In the genomic region with DNA sequence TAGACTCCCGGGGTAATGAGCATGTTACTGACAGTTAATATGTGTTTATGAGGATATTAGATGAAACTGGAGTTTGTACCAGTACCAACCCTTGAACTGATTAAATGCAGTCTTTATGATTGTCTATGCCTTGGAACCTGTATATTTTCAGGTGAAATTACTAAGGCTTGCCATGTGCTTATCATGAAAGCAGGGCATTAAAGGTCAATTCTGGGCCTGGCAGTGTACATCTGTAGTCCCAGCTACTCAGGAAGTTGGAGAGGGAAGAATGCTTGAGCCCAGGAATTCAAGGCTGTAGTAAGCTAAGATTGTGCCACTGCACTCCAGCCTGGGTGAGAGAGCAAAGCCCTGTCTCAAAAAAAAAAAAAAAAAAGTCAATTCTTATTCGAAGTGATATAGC, we compare ENCODE assay signal across 25 cellular contexts. TPM values are rescaled to one million over a fixed set of nuclear protein-coding genes. Genes with fewer than 3 reads are reported as not detected.
A peak's percentile ranks its signal among the peaks of the same experiment; 100 is the strongest.
DNase-seq lines count a peak whose midpoint lies in the region; ATAC-seq and TF ChIP-seq lines count a peak whose summit lies in the region.
"Had no signal": no experiment of that assay in that cellular context is flagged by ENCODE, and none has a peak within 500 bp of the region (broad histone marks: within the 10 kb centered on the region; RNA-seq: fewer than 3 reads in every experiment).

No MANE protein-coding gene starts in this region.

- H3K9me3 Mint-ChIP-seq in activated CD4-positive, alpha-beta T cell treated with anti-CD3 and anti-CD28 coated beads, Interleukin-2, amount 10 ng/mL, durations not matched to agents 24 days and 14 days = no peaks in the 10 kb centered on the region
- H3K9me3 Mint-ChIP-seq in HFFc6 = no peaks in the 10 kb centered on the region
- H3K9me3 Mint-ChIP-seq in activated naive CD8-positive, alpha-beta T cell treated with anti-CD3 and anti-CD28 coated beads for 36 hours = peaks cover 1% of the 10 kb centered on the region
- no peaks in the 10 kb centered on the region for H3K9me3 Mint-ChIP-seq in stimulated activated effector memory CD8-positive, alpha-beta T cell treated with anti-CD3 and anti-CD28 coated beads, Interleukin-12 subunit alpha, Interleukin-12 subunit beta, amount 100 ng/mL, for 72 hours
- H3K9me3 Mint-ChIP-seq: brain had no signal

- H3K27ac Mint-ChIP-seq in activated CD4-positive, alpha-beta T cell treated with anti-CD3 and anti-CD28 coated beads, Interleukin-2, amount 10 ng/mL, durations not matched to agents 24 days and 14 days = peak overlapping the region; percentile 97
- peak overlapping the region; percentile 35; the same call in 1 of the 2 replicates for H3K27ac Mint-ChIP-seq in HFFc6
- peak overlapping the region; percentile 96 for H3K27ac Mint-ChIP-seq in activated naive CD8-positive, alpha-beta T cell treated with anti-CD3 and anti-CD28 coated beads for 36 hours
- peak overlapping the region; percentile 76 for H3K27ac Mint-ChIP-seq in stimulated activated effector memory CD8-positive, alpha-beta T cell treated with anti-CD3 and anti-CD28 coated beads, Interleukin-12 subunit alpha, Interleukin-12 subunit beta, amount 100 ng/mL, for 72 hours

- DNase-seq in activated CD4-positive, alpha-beta T cell treated with anti-CD3 and anti-CD28 coated beads, Interleukin-2, amount 10 ng/mL, durations not matched to agents 24 days and 14 days = no peak
- DNase-seq in activated CD4-positive, alpha-beta T cell treated with anti-CD3 and anti-CD28 coated beads, Interleukin-2, amount 50 U/mL, for 48 hours = no peak
- DNase-seq in HFFc6 (no peak), amygdala (lab: John Stamatoyannopoulos, UW) (no peak), NCI-H82 treated with DMSO at 0.1 percent for 48 hours (lab: John Stamatoyannopoulos, UW; ENCODE audit: unreplicated experiment) (no peak), G401 (ENCODE audit: low spot score) (no peak)
- no peak for DNase-seq in activated naive CD8-positive, alpha-beta T cell treated with anti-CD3 and anti-CD28 coated beads for 36 hours
- DNase-seq in stimulated activated effector memory CD8-positive, alpha-beta T cell treated with anti-CD3 and anti-CD28 coated beads, Interleukin-12 subunit alpha, Interleukin-12 subunit beta, amount 100 ng/mL, for 72 hours (ENCODE audit: low spot score in 2 of 2) = no peak
- DNase-seq: activated CD4-positive, alpha-beta T cell treated with anti-CD3 and anti-CD28 coated beads for 48 hours; BE2C; COR-L47; effector CD8-positive, alpha-beta T cell; GOT3; mesendoderm; NCI-H1048; NCI-H1930; NCI-H446 treated with DMSO at 0.1 percent for 48 hours; NK-92 treated with Interleukin-12 subunit alpha and Interleukin-12 subunit beta, amount 100 ng/mL, for 24 hours; occipital lobe; Peyer's patch; SJCRH30; stimulated activated CD4-positive, alpha-beta T cell treated with anti-CD3 and anti-CD28 coated beads, Interleukin-2, amount 100 ng/mL, for 24 hours; stimulated activated naive CD4-positive, alpha-beta T cell treated with Interleukin-2 at 50 U/mL for 16 hours had no signal

- peaks cover 7% of the 10 kb centered on the region for H3K36me3 Mint-ChIP-seq in activated CD4-positive, alpha-beta T cell treated with anti-CD3 and anti-CD28 coated beads, Interleukin-2, amount 10 ng/mL, durations not matched to agents 24 days and 14 days (ENCODE audit: low read depth)
- H3K36me3 Mint-ChIP-seq in HFFc6 (ENCODE audit: low read depth) = no peaks in the 10 kb centered on the region
- H3K36me3 Mint-ChIP-seq in activated naive CD8-positive, alpha-beta T cell treated with anti-CD3 and anti-CD28 coated beads for 36 hours = peaks cover 42% of the 10 kb centered on the region
- peaks cover 5% of the 10 kb centered on the region for H3K36me3 Mint-ChIP-seq in stimulated activated effector memory CD8-positive, alpha-beta T cell treated with anti-CD3 and anti-CD28 coated beads, Interleukin-12 subunit alpha, Interleukin-12 subunit beta, amount 100 ng/mL, for 72 hours
- H3K36me3 Mint-ChIP-seq: brain had no signal

- TF ChIP-seq CTCF in HFFc6 (IDR thresholded peaks at IDR 0.05) = no peak

- peaks cover 44% of the 10 kb centered on the region for H3K4me1 Mint-ChIP-seq in activated CD4-positive, alpha-beta T cell treated with anti-CD3 and anti-CD28 coated beads, Interleukin-2, amount 10 ng/mL, durations not matched to agents 24 days and 14 days
- peaks cover 16% of the 10 kb centered on the region for H3K4me1 Mint-ChIP-seq in HFFc6 (ENCODE audit: low read depth)
- H3K4me1 Mint-ChIP-seq in activated naive CD8-positive, alpha-beta T cell treated with anti-CD3 and anti-CD28 coated beads for 36 hours = peaks cover 63% of the 10 kb centered on the region
- peaks cover 39% of the 10 kb centered on the region for H3K4me1 Mint-ChIP-seq in stimulated activated effector memory CD8-positive, alpha-beta T cell treated with anti-CD3 and anti-CD28 coated beads, Interleukin-12 subunit alpha, Interleukin-12 subunit beta, amount 100 ng/mL, for 72 hours

- in situ Hi-C loops in G401 (cut with HindIII; ENCODE audit: low sequenced_read_pairs) = no loop called here

- intact Hi-C loops in activated CD4-positive, alpha-beta T cell treated with anti-CD3 and anti-CD28 coated beads, Interleukin-2, amount 10 ng/mL, durations not matched to agents 24 days and 14 days (cut with micrococcal nuclease) = loop anchor here (1.0 to 10.0 kb wide), 6 partner anchors 22 to 135 kb away; a partner anchor contains a TSS

- no peaks in the 10 kb centered on the region for H3K27me3 Mint-ChIP-seq in activated CD4-positive, alpha-beta T cell treated with anti-CD3 and anti-CD28 coated beads, Interleukin-2, amount 10 ng/mL, durations not matched to agents 24 days and 14 days
- H3K27me3 Mint-ChIP-seq in HFFc6 (ENCODE audit: insufficient read depth) = no peaks in the 10 kb centered on the region; the same call in 1 of the 2 replicates
- no peaks in the 10 kb centered on the region for H3K27me3 Mint-ChIP-seq in activated naive CD8-positive, alpha-beta T cell treated with anti-CD3 and anti-CD28 coated beads for 36 hours
- H3K27me3 Mint-ChIP-seq: brain had no signal

- ATAC-seq in stimulated activated effector memory CD8-positive, alpha-beta T cell treated with anti-CD3 and anti-CD28 coated beads, Interleukin-12 subunit alpha, Interleukin-12 subunit beta, amount 100 ng/mL, for 72 hours = no peak
- ATAC-seq: HepG2 had no signal

- peak overlapping the region; percentile 62 for H3K4me3 Mint-ChIP-seq in activated CD4-positive, alpha-beta T cell treated with anti-CD3 and anti-CD28 coated beads, Interleukin-2, amount 10 ng/mL, durations not matched to agents 24 days and 14 days
- H3K4me3 Mint-ChIP-seq in HFFc6 = peak overlapping the region; percentile 33; the same call in 1 of the 2 replicates
- H3K4me3 Mint-ChIP-seq in activated naive CD8-positive, alpha-beta T cell treated with anti-CD3 and anti-CD28 coated beads for 36 hours = no peak overlapping the region
- H3K4me3 Mint-ChIP-seq in stimulated activated effector memory CD8-positive, alpha-beta T cell treated with anti-CD3 and anti-CD28 coated beads, Interleukin-12 subunit alpha, Interleukin-12 subunit beta, amount 100 ng/mL, for 72 hours = peak overlapping the region; percentile 25
- H3K4me3 Mint-ChIP-seq: brain had no signal

RNA-seq across cellular contexts. Expression of a gene that starts 27.7 kb away (rescaled TPM):
- 13.2 and 13.4 TPM in 2 replicates for total RNA-seq in activated CD4-positive, alpha-beta T cell treated with anti-CD3 and anti-CD28 coated beads, Interleukin-2, amount 10 ng/mL, durations not matched to agents 24 days and 14 days
- total RNA-seq in HFFc6 (2021; fragmentation: NEBNext Ultra II Directional; extraction: Animal tissue kit (Norgen Biotek cat#: 25700)) = under 1 TPM; 0.05 to 0.10 (median 0.07) TPM
- 10 to 100 TPM; 22.3 to 22.4 TPM for total RNA-seq in activated naive CD8-positive, alpha-beta T cell treated with anti-CD3 and anti-CD28 coated beads for 36 hours
- total RNA-seq in G401 (2014; rRNA removed; shearing (Covaris generic)) = not detected in 2 replicates

Comparison
In these comparisons a context has a peak if more than half of its experiments do, and no peak if none do; other contexts are left out.
1. H3K27ac Mint-ChIP-seq: peak in every context shown above with its lines; median percentile 97 in activated CD4-positive, alpha-beta T cell treated with anti-CD3 and anti-CD28 coated beads, Interleukin-2, amount 10 ng/mL, durations not matched to agents 24 days and 14 days; 96 in activated naive CD8-positive, alpha-beta T cell treated with anti-CD3 and anti-CD28 coated beads for 36 hours; 76 in stimulated activated effector memory CD8-positive, alpha-beta T cell treated with anti-CD3 and anti-CD28 coated beads, Interleukin-12 subunit alpha, Interleukin-12 subunit beta, amount 100 ng/mL, for 72 hours; 35 in HFFc6.
2. RNA of a gene that starts 27.7 kb away (total RNA-seq): 22.3 to 22.4 TPM in activated naive CD8-positive, alpha-beta T cell treated with anti-CD3 and anti-CD28 coated beads for 36 hours and 13.2 to 13.4 TPM in activated CD4-positive, alpha-beta T cell treated with anti-CD3 and anti-CD28 coated beads, Interleukin-2, amount 10 ng/mL, durations not matched to agents 24 days and 14 days; 0.05 to 0.10 TPM in HFFc6 and not detected in G401; every median in the first group is over 10 times any median in the second.